Comparison of ENCODE assay signal across 1 cellular context in the genomic region with DNA sequence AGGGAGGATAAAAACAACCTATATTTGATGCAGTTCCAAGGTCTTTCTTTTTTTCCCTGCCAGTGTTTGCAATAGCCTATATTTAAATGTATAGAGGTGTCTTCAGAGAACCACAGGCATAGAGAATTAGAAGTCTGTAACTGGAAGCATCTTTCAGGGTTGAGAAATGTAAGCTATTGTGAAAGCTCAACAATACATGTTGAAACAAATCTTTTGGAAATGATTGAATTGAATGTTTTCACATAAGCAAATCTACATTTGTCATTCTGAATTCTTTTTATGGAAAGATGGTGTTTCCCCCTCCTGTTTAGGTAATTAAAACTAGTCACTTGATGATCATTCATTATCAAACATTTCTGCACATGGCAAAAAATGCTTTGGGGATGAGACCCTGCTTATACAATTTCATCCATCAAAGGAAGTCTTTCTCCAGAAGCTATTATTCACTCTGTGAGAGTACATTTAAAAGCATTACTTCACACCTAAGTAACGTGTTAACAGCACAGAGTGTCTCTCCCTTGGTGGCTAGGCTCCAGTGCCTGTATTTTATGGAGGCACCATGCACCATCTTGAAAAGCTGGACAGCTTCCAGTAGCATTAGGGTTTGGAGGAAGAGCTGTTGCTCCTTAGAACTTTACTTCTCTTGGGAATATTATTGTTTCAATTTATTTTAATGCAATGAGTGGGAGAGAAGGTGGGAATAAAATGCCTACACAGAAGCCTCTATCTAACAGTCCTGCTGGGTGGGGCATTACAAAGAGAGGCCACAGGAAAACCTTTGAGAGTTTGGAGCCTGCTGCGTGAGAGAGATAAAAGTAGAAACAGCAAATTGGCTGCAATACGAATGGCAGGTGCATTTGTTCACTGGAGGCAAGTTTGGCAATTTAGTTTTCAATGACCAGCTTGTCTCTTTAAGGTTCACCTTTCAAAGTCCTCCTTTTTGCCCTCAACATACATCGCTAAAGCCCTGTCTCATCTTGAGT.
TF ChIP-seq lines count a peak whose summit lies in the region.

No MANE protein-coding gene starts in this region.

TF ChIP-seq in K562, 482 proteins besides CTCF, POLR2A, EP300 and RAD21 (continued from another document and continues in another):
- TF ChIP-seq, protein P1, sequence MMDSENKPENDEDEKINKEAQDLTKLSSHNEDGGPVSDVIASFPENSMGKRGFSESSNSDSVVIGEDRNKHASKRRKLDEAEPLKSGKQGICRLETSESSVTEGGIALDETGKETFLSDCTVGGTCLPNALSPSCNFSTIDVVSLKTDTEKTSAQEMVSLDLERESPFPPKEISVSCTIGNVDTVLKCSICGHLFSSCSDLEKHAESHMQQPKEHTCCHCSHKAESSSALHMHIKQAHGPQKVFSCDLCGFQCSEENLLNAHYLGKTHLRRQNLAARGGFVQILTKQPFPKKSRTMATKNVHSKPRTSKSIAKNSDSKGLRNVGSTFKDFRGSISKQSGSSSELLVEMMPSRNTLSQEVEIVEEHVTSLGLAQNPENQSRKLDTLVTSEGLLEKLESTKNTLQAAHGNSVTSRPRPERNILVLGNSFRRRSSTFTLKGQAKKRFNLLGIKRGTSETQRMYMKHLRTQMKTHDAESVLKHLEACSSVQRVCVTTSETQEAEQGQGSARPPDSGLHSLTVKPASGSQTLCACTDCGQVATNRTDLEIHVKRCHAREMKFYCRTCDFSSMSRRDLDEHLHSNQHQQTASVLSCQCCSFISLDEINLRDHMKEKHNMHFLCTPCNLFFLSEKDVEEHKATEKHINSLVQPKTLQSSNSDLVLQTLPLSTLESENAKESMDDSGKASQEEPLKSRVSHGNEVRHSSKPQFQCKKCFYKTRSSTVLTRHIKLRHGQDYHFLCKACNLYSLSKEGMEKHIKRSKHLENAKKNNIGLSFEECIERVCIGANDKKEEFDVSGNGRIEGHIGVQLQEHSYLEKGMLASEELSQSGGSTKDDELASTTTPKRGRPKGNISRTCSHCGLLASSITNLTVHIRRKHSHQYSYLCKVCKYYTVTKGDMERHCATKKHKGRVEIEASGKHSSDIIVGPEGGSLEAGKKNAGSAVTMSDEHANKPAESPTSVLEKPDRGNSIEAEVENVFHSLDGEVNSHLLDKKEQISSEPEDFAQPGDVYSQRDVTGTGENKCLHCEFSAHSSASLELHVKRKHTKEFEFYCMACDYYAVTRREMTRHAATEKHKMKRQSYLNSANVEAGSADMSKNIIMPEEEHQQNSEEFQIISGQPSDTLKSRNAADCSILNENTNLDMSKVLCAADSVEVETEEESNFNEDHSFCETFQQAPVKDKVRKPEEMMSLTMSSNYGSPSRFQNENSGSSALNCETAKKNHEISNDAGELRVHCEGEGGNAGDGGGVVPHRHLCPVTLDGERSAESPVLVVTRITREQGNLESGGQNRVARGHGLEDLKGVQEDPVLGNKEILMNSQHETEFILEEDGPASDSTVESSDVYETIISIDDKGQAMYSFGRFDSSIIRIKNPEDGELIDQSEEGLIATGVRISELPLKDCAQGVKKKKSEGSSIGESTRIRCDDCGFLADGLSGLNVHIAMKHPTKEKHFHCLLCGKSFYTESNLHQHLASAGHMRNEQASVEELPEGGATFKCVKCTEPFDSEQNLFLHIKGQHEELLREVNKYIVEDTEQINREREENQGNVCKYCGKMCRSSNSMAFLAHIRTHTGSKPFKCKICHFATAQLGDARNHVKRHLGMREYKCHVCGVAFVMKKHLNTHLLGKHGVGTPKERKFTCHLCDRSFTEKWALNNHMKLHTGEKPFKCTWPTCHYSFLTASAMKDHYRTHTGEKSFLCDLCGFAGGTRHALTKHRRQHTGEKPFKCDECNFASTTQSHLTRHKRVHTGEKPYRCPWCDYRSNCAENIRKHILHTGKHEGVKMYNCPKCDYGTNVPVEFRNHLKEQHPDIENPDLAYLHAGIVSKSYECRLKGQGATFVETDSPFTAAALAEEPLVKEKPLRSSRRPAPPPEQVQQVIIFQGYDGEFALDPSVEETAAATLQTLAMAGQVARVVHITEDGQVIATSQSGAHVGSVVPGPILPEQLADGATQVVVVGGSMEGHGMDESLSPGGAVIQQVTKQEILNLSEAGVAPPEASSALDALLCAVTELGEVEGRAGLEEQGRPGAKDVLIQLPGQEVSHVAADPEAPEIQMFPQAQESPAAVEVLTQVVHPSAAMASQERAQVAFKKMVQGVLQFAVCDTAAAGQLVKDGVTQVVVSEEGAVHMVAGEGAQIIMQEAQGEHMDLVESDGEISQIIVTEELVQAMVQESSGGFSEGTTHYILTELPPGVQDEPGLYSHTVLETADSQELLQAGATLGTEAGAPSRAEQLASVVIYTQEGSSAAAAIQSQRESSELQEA (IDR thresholded peaks at IDR 0.05; ENCODE audit: low read depth), result no peak
- TF ChIP-seq ATF7 (IDR thresholded peaks at IDR 0.05) (no peak), GABPA (tag; conservative IDR thresholded peaks at IDR 0.05; ENCODE audit: low read depth) (no peak), ETV5 (CRISPR knock-in tag; IDR thresholded peaks at IDR 0.05; ENCODE audit: low read depth) (no peak), ZNF592 (IDR thresholded peaks at IDR 0.05) (peak; percentile 88), ZNF778 (CRISPR knock-in tag; IDR thresholded peaks at IDR 0.05) (no peak), TAL1 (IDR thresholded peaks at IDR 0.05) (peak; percentile 87), BMI1 (IDR thresholded peaks at IDR 0.05; ENCODE audit: low read length) (no peak), RBM25 (IDR thresholded peaks at IDR 0.05; ENCODE audit: low read depth, low read length, severe bottlenecking) (no peak), TRIM25 (IDR thresholded peaks at IDR 0.05; ENCODE audit: borderline replicate concordance) (no peak), RBM14 (IDR thresholded peaks at IDR 0.05; ENCODE audit: borderline replicate concordance, insufficient read depth, low read depth, low read length) (no peak), USF1 (CRISPR knock-in tag; IDR thresholded peaks at IDR 0.05) (no peak), ZNF717 (CRISPR knock-in tag; IDR thresholded peaks at IDR 0.05) (no peak), ZNF79 (CRISPR knock-in tag; IDR thresholded peaks at IDR 0.05; ENCODE audit: low read depth) (no peak), ETS2 (tag; IDR thresholded peaks at IDR 0.05; ENCODE audit: borderline replicate concordance, poor library complexity, severe bottlenecking) (no peak), PML (IDR thresholded peaks at IDR 0.05; ENCODE audit: low read length) (peak; percentile 60), NRF1 (conservative IDR thresholded peaks at IDR 0.05 in 1 of 2, IDR thresholded peaks at IDR 0.05 in 1 of 2) (no peak), MTA2 (IDR thresholded peaks at IDR 0.05; ENCODE audit: low read depth) (peak; percentile 82), ASH1L (IDR thresholded peaks at IDR 0.05; ENCODE audit: borderline replicate concordance, low read depth, partially characterized antibody) (no peak), RBFOX2 (IDR thresholded peaks at IDR 0.05; ENCODE audit: low read depth, low read length) (no peak), FOS (IDR thresholded peaks at IDR 0.05; ENCODE audit: extremely low read depth, insufficient read length) (no peak), MIER1 (IDR thresholded peaks at IDR 0.05; ENCODE audit: low read depth) (no peak), HIVEP1 (CRISPR knock-in tag; IDR thresholded peaks at IDR 0.05) (no peak), SRSF1 (IDR thresholded peaks at IDR 0.05; ENCODE audit: low read depth, low read length) (no peak), OTX1 (CRISPR knock-in tag; IDR thresholded peaks at IDR 0.05) (no peak), MAFF (IDR thresholded peaks at IDR 0.05; ENCODE audit: low read length) (no peak), TEAD4 (IDR thresholded peaks at IDR 0.05; ENCODE audit: low read length) (peak; percentile 87), TEAD4 (CRISPR knock-in tag; IDR thresholded peaks at IDR 0.05; ENCODE audit: borderline replicate concordance) (no peak), SMARCC2 (IDR thresholded peaks at IDR 0.05; ENCODE audit: low read depth) (0 out of 2 replicates have a peak, but pooled peaks have one; percentile 31), ZNF766 (CRISPR knock-in tag; conservative IDR thresholded peaks at IDR 0.05) (0 out of 2 replicates have a peak, but pooled peaks have one; percentile 29)
- TF ChIP-seq, protein P2, sequence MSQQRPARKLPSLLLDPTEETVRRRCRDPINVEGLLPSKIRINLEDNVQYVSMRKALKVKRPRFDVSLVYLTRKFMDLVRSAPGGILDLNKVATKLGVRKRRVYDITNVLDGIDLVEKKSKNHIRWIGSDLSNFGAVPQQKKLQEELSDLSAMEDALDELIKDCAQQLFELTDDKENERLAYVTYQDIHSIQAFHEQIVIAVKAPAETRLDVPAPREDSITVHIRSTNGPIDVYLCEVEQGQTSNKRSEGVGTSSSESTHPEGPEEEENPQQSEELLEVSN (IDR thresholded peaks at IDR 0.05; ENCODE audit: borderline replicate concordance in 1 of 2, extremely low read depth in 1 of 2, insufficient read depth in 1 of 2, insufficient read length in 1 of 2, low read depth in 1 of 2, low read length in 1 of 2, poor library complexity in 1 of 2, severe bottlenecking in 1 of 2), result peak in 1 of 2 experiments; percentile 26
- TF ChIP-seq, protein P3, sequence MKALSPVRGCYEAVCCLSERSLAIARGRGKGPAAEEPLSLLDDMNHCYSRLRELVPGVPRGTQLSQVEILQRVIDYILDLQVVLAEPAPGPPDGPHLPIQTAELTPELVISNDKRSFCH (CRISPR knock-in tag; IDR thresholded peaks at IDR 0.05), result no peak
- TF ChIP-seq, protein P3 (tag; IDR thresholded peaks at IDR 0.05), result no peak
- TF ChIP-seq, protein P4, sequence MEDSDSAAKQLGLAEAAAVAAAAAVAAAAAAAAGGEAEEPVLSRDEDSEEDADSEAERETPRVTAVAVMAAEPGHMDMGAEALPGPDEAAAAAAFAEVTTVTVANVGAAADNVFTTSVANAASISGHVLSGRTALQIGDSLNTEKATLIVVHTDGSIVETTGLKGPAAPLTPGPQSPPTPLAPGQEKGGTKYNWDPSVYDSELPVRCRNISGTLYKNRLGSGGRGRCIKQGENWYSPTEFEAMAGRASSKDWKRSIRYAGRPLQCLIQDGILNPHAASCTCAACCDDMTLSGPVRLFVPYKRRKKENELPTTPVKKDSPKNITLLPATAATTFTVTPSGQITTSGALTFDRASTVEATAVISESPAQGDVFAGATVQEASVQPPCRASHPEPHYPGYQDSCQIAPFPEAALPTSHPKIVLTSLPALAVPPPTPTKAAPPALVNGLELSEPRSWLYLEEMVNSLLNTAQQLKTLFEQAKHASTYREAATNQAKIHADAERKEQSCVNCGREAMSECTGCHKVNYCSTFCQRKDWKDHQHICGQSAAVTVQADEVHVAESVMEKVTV (CRISPR knock-in tag; IDR thresholded peaks at IDR 0.05), result no peak
- TF ChIP-seq, protein P5, sequence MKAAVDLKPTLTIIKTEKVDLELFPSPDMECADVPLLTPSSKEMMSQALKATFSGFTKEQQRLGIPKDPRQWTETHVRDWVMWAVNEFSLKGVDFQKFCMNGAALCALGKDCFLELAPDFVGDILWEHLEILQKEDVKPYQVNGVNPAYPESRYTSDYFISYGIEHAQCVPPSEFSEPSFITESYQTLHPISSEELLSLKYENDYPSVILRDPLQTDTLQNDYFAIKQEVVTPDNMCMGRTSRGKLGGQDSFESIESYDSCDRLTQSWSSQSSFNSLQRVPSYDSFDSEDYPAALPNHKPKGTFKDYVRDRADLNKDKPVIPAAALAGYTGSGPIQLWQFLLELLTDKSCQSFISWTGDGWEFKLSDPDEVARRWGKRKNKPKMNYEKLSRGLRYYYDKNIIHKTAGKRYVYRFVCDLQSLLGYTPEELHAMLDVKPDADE (conservative IDR thresholded peaks at IDR 0.05; ENCODE audit: control insufficient read depth, low read depth, low read length), result no peak
